In the genomic region with DNA sequence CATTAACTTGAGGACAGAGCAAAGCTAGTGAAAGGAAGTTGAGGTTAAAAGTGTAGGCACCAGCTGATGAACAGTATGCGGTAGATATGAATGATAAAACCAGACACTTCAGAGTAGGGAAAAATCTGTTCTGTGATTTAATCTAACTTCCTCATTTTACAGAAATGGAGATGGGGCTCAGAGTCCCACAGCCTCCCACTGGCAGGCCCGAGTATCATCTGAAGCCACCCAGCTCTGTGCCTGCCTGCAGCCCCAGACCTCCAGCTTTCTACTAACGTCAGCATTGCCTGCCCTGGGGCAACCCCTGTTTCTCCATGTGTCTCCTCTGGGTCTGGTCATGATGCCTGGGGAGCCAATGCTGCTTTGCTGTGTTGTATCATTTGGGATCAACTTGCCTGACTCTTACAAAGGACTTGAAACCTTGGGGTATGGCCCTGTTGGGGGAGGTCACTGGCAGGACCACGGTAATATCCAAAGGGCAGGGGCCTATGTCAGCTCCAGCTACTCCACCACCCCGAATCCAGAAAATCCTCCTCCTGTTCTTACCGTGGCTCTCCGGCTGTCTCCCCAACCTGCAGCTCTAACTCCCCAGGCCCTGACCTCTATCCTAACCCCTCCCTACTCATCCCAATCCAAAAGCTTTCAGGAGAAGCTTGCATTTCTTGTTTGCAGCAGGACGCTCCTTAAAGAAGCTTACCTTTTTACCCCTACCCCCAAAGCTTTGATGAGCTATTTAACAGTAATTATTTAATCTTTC, we compare ENCODE assay signal across 8 cellular contexts. TPM values are rescaled to one million over a fixed set of nuclear protein-coding genes. Genes with fewer than 3 reads are reported as not detected.
DNase-seq lines count a peak whose midpoint lies in the region; ATAC-seq and TF ChIP-seq lines count a peak whose summit lies in the region.

No MANE protein-coding gene starts in this region.

- intact Hi-C loops in activated naive CD4-positive, alpha-beta T cell treated with anti-CD3 and anti-CD28 coated beads for 36 hours (cut with micrococcal nuclease): no loop called here

- peaks cover 9% of the 10 kb centered on the region for H3K9me3 Mint-ChIP-seq in activated naive CD4-positive, alpha-beta T cell treated with anti-CD3 and anti-CD28 coated beads for 36 hours
- peaks cover 9% of the 10 kb centered on the region for H3K9me3 Mint-ChIP-seq in progenitor cell of endocrine pancreas (ENCODE audit: low read depth)

- CTCF ChIA-PET in activated naive CD4-positive, alpha-beta T cell treated with anti-CD3 and anti-CD28 coated beads for 36 hours (lab: Charles Lee): interaction anchor here (1.0 kb wide), 1 partner anchor 11 kb away, joined by 3 read pairs; no protein-coding TSS in a partner anchor

- no peak overlapping the region for H3K27ac Mint-ChIP-seq in activated naive CD4-positive, alpha-beta T cell treated with anti-CD3 and anti-CD28 coated beads for 36 hours
- no peak overlapping the region for H3K27ac Mint-ChIP-seq in progenitor cell of endocrine pancreas

- ATAC-seq in GM21381 (IDR thresholded peaks at IDR 0.05; ENCODE audit: unreplicated experiment) (peak; percentile 87), HG03521 (IDR thresholded peaks at IDR 0.05; ENCODE audit: unreplicated experiment) (peak; percentile 77)

- TF ChIP-seq CTCF in GM10266 (IDR thresholded peaks at IDR 0.05; ENCODE audit: control insufficient read depth, insufficient read depth, low read depth, missing control alignments): no peak
- no peak for TF ChIP-seq CTCF in progenitor cell of endocrine pancreas (IDR thresholded peaks at IDR 0.05; ENCODE audit: unreplicated experiment)

- peaks cover 3% of the 10 kb centered on the region for H3K27me3 Mint-ChIP-seq in activated naive CD4-positive, alpha-beta T cell treated with anti-CD3 and anti-CD28 coated beads for 36 hours (ENCODE audit: low read depth)
- H3K27me3 Mint-ChIP-seq in progenitor cell of endocrine pancreas: peaks cover 11% of the 10 kb centered on the region

- no peaks in the 10 kb centered on the region for H3K36me3 Mint-ChIP-seq in activated naive CD4-positive, alpha-beta T cell treated with anti-CD3 and anti-CD28 coated beads for 36 hours (ENCODE audit: low read depth)
- H3K36me3 Mint-ChIP-seq in progenitor cell of endocrine pancreas (ENCODE audit: insufficient read depth): no peaks in the 10 kb centered on the region

- peaks cover 21% of the 10 kb centered on the region for H3K4me1 Mint-ChIP-seq in activated naive CD4-positive, alpha-beta T cell treated with anti-CD3 and anti-CD28 coated beads for 36 hours (ENCODE audit: low read depth)
- H3K4me1 Mint-ChIP-seq in progenitor cell of endocrine pancreas (ENCODE audit: low read depth): peaks cover 1% of the 10 kb centered on the region

- DNase-seq in GM10266 (ENCODE audit: extremely low spot score) (peak; percentile 9), amniotic stem cell (lab: John Stamatoyannopoulos, UW) (no peak), NCI-H187 (lab: John Stamatoyannopoulos, UW) (no peak), DMS79 (lab: John Stamatoyannopoulos, UW) (no peak), progenitor cell of endocrine pancreas (ENCODE audit: low spot score, unreplicated experiment) (no peak)
- DNase-seq in activated naive CD4-positive, alpha-beta T cell treated with anti-CD3 and anti-CD28 coated beads for 36 hours: peak; percentile 46

- no peak overlapping the region for H3K4me3 Mint-ChIP-seq in activated naive CD4-positive, alpha-beta T cell treated with anti-CD3 and anti-CD28 coated beads for 36 hours
- no peak overlapping the region for H3K4me3 Mint-ChIP-seq in progenitor cell of endocrine pancreas (ENCODE audit: low read depth)

RNA-seq across cellular contexts. Expression of a gene that starts 56.2 kb away (rescaled TPM):
- not detected for total RNA-seq in activated naive CD4-positive, alpha-beta T cell treated with anti-CD3 and anti-CD28 coated beads for 36 hours
- total RNA-seq in progenitor cell of endocrine pancreas: 1.1 TPM in 1 of 2 replicates, not detected in the other

Comparison
In these comparisons a context has a peak if more than half of its experiments do, and no peak if none do; other contexts are left out.
1. DNase-seq: peak in GM10266 (single experiment) and activated naive CD4-positive, alpha-beta T cell treated with anti-CD3 and anti-CD28 coated beads for 36 hours (single experiment); none in amniotic stem cell (single experiment), NCI-H187 (0 of 2), DMS79 (single experiment) and progenitor cell of endocrine pancreas (single experiment).